Comparison of ENCODE assay signal across 2 cellular contexts in the genomic region with DNA sequence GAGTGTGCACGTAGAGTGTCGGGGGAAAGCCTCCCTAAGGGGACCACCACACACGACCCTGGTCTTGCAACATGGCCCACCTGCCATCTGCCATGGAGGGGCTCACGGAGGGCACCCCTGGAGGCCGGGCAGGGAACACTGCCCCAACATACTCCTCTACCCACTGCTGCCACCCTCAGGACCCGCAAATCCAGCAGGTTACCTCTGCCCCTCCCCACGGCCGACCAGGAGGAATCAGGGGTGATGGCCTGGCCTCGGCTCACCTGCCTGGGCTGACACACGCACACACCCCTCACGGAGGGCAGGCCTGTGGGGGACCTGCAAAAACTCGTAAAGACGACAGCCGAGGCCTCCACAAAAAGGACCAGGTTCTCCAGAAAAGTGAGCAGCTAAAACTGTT.
TF ChIP-seq lines count a peak whose summit lies in the region.

No MANE protein-coding gene starts in this region.

TF ChIP-seq in GM23338, 12 proteins besides CTCF, POLR2A, EP300 and RAD21 (continues in another document):
- TF ChIP-seq EZH2 (IDR thresholded peaks at IDR 0.05; ENCODE audit: low read depth, unreplicated experiment) (no peak), CREB1 (CRISPR knock-in tag; IDR thresholded peaks at IDR 0.05; ENCODE audit: low read depth) (no peak), ZNF462 (CRISPR knock-in tag; IDR thresholded peaks at IDR 0.05) (no peak), POLR2AphosphoS5 (IDR thresholded peaks at IDR 0.05; ENCODE audit: low read depth) (no peak), ZNF331 (CRISPR knock-in tag; IDR thresholded peaks at IDR 0.05; ENCODE audit: low read depth) (no peak), STAT1 (IDR thresholded peaks at IDR 0.05; ENCODE audit: unreplicated experiment) (no peak), ZNF114 (CRISPR knock-in tag; IDR thresholded peaks at IDR 0.05) (no peak), EZH2phosphoT487 (IDR thresholded peaks at IDR 0.05; ENCODE audit: unreplicated experiment) (no peak), JUNB (IDR thresholded peaks at IDR 0.05; ENCODE audit: unreplicated experiment) (no peak)
- TF ChIP-seq, protein P1, sequence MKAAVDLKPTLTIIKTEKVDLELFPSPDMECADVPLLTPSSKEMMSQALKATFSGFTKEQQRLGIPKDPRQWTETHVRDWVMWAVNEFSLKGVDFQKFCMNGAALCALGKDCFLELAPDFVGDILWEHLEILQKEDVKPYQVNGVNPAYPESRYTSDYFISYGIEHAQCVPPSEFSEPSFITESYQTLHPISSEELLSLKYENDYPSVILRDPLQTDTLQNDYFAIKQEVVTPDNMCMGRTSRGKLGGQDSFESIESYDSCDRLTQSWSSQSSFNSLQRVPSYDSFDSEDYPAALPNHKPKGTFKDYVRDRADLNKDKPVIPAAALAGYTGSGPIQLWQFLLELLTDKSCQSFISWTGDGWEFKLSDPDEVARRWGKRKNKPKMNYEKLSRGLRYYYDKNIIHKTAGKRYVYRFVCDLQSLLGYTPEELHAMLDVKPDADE (IDR thresholded peaks at IDR 0.05): no peak

TF ChIP-seq in IMR-90, 13 proteins besides CTCF, POLR2A, EP300 and RAD21:
- TF ChIP-seq CHD1 (IDR thresholded peaks at IDR 0.05; ENCODE audit: low read depth, low read length) (no peak), FOS (IDR thresholded peaks at IDR 0.05; ENCODE audit: low read depth, low read length) (no peak), RCOR1 (IDR thresholded peaks at IDR 0.05; ENCODE audit: insufficient replicate concordance, low read length) (no peak), MXI1 (IDR thresholded peaks at IDR 0.05; ENCODE audit: borderline replicate concordance, low read depth, low read length) (no peak), RFX5 (IDR thresholded peaks at IDR 0.05; ENCODE audit: low read depth, low read length) (no peak), SMC3 (IDR thresholded peaks at IDR 0.05; ENCODE audit: low read depth, low read length) (no peak)
- TF ChIP-seq, protein P2, sequence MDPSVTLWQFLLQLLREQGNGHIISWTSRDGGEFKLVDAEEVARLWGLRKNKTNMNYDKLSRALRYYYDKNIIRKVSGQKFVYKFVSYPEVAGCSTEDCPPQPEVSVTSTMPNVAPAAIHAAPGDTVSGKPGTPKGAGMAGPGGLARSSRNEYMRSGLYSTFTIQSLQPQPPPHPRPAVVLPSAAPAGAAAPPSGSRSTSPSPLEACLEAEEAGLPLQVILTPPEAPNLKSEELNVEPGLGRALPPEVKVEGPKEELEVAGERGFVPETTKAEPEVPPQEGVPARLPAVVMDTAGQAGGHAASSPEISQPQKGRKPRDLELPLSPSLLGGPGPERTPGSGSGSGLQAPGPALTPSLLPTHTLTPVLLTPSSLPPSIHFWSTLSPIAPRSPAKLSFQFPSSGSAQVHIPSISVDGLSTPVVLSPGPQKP (IDR thresholded peaks at IDR 0.05; ENCODE audit: borderline replicate concordance, low read depth, low read length): no peak
